ENCODE assay signal across 10 cellular contexts in genomic region chr12:68786929-68787328, GRCh38. TPM values are rescaled to one million over a fixed set of nuclear protein-coding genes. Genes with fewer than 3 reads are reported as not detected.
A peak's percentile ranks its signal among the peaks of the same experiment; 100 is the strongest.
DNase-seq lines count a peak whose midpoint lies in the region; ATAC-seq and TF ChIP-seq lines count a peak whose summit lies in the region.
"Had no signal": no experiment of that assay in that cellular context is flagged by ENCODE, and none has a peak within 500 bp of the region (broad histone marks: within the 10 kb centered on the region; RNA-seq: fewer than 3 reads in every experiment).

No MANE protein-coding gene starts in this region.

- H3K27ac Mint-ChIP-seq in dendritic cell treated with granulocyte-macrophage colony-stimulating factor and Interleukin-4, amounts not matched to agents 40 ng/mL and 50 ng/mL, for 4 days: peak overlapping the region; percentile 96
- H3K27ac Mint-ChIP-seq in activated naive CD4-positive, alpha-beta T cell treated with anti-CD3 and anti-CD28 coated beads for 36 hours: no peak overlapping the region

- TF ChIP-seq CTCF in GM12872 (IDR thresholded peaks at IDR 0.05; ENCODE audit: insufficient read depth, low read depth, low read length) (0 out of 3 replicates have a peak, but pooled peaks have one; percentile 5), gastrocnemius medialis (IDR thresholded peaks at IDR 0.05 in 4 of 5, conservative IDR thresholded peaks at IDR 0.05 in 1 of 5) (no peak)

- in situ Hi-C loops in gastrocnemius medialis (cut with MboI; ENCODE audit: low sequenced_read_pairs in 4 of 4): no loop called here

- peaks cover 50% of the 10 kb centered on the region for H3K4me1 Mint-ChIP-seq in dendritic cell treated with granulocyte-macrophage colony-stimulating factor and Interleukin-4, amounts not matched to agents 40 ng/mL and 50 ng/mL, for 4 days (ENCODE audit: low read depth)
- no peaks in the 10 kb centered on the region for H3K4me1 Mint-ChIP-seq in activated naive CD4-positive, alpha-beta T cell treated with anti-CD3 and anti-CD28 coated beads for 36 hours (ENCODE audit: low read depth)

- H3K27ac ChIP-seq in gastrocnemius medialis: peak overlapping the region; percentile 16 to 37 (median 28)

- no peak for TF ChIP-seq POLR2A in gastrocnemius medialis (IDR thresholded peaks at IDR 0.05)

- H3K9me3 ChIP-seq in gastrocnemius medialis: no peaks in the 10 kb centered on the region

- H3K4me3 ChIP-seq in gastrocnemius medialis: no peak overlapping the region

- ATAC-seq in gastrocnemius medialis: no peak
- ATAC-seq in HG03045 (IDR thresholded peaks at IDR 0.05; ENCODE audit: unreplicated experiment): no peak

- no peaks in the 10 kb centered on the region for H3K9me3 Mint-ChIP-seq in dendritic cell treated with granulocyte-macrophage colony-stimulating factor and Interleukin-4, amounts not matched to agents 40 ng/mL and 50 ng/mL, for 4 days
- H3K9me3 Mint-ChIP-seq in activated naive CD4-positive, alpha-beta T cell treated with anti-CD3 and anti-CD28 coated beads for 36 hours: no peaks in the 10 kb centered on the region

- no peaks in the 10 kb centered on the region for H3K27me3 Mint-ChIP-seq in dendritic cell treated with granulocyte-macrophage colony-stimulating factor and Interleukin-4, amounts not matched to agents 40 ng/mL and 50 ng/mL, for 4 days
- H3K27me3 Mint-ChIP-seq in activated naive CD4-positive, alpha-beta T cell treated with anti-CD3 and anti-CD28 coated beads for 36 hours (ENCODE audit: low read depth): no peaks in the 10 kb centered on the region

- no peaks in the 10 kb centered on the region for H3K36me3 ChIP-seq in gastrocnemius medialis

- CTCF ChIA-PET in activated naive CD4-positive, alpha-beta T cell treated with anti-CD3 and anti-CD28 coated beads for 36 hours (lab: Charles Lee): no interaction called here

- DNase-seq in NCI-H69 (lab: John Stamatoyannopoulos, UW) (peak; percentile 6), gastrocnemius medialis (no peak), T-helper 9 cell (no peak)
- DNase-seq in stimulated activated CD4-positive, alpha-beta T cell treated with anti-CD3 and anti-CD28 coated beads, Interleukin-12 subunit alpha, Interleukin-12 subunit beta, amount 100 ng/mL, for 4 hours: no peak
- DNase-seq in activated naive CD4-positive, alpha-beta T cell treated with anti-CD3 and anti-CD28 coated beads for 36 hours: no peak
- DNase-seq: activated CD4-positive, alpha-beta T cell treated with anti-CD3 and anti-CD28 coated beads, Interleukin-2, amount 50 U/mL, for 1 hour; NCI-H2107 had no signal

- intact Hi-C loops in dendritic cell treated with granulocyte-macrophage colony-stimulating factor and Interleukin-4, amounts not matched to agents 40 ng/mL and 50 ng/mL, for 4 days (cut with micrococcal nuclease): loop anchor here (1.0 to 2.0 kb wide), 2 partner anchors 21 to 40 kb away; partner anchors contain the start of genes MDM2 and SLC35E3
- intact Hi-C loops in gastrocnemius medialis (cut with DNase I; ENCODE audit: low total_unique reads): no loop called here
- intact Hi-C loops in activated naive CD4-positive, alpha-beta T cell treated with anti-CD3 and anti-CD28 coated beads for 36 hours (cut with micrococcal nuclease): no loop called here

- peaks cover 3 to 4% of the 10 kb centered on the region in 2 donors for H3K4me1 ChIP-seq in gastrocnemius medialis

- no peak overlapping the region for H3K4me3 Mint-ChIP-seq in dendritic cell treated with granulocyte-macrophage colony-stimulating factor and Interleukin-4, amounts not matched to agents 40 ng/mL and 50 ng/mL, for 4 days
- no peak overlapping the region for H3K4me3 Mint-ChIP-seq in activated naive CD4-positive, alpha-beta T cell treated with anti-CD3 and anti-CD28 coated beads for 36 hours

- H3K27me3 ChIP-seq in gastrocnemius medialis: no peaks in the 10 kb centered on the region

- no peaks in the 10 kb centered on the region for H3K36me3 Mint-ChIP-seq in dendritic cell treated with granulocyte-macrophage colony-stimulating factor and Interleukin-4, amounts not matched to agents 40 ng/mL and 50 ng/mL, for 4 days (ENCODE audit: low read depth)
- no peaks in the 10 kb centered on the region for H3K36me3 Mint-ChIP-seq in activated naive CD4-positive, alpha-beta T cell treated with anti-CD3 and anti-CD28 coated beads for 36 hours (ENCODE audit: low read depth)

RNA-seq across cellular contexts. Expression of gene MDM2, which starts 21.0 kb away (rescaled TPM):
- 10 to 100 TPM; 61.6 to 92.2 (median 70.0) TPM for total RNA-seq in gastrocnemius medialis
- 100 to 1,000 TPM; 165 to 166 TPM for total RNA-seq in activated naive CD4-positive, alpha-beta T cell treated with anti-CD3 and anti-CD28 coated beads for 36 hours

RNA-seq across cellular contexts. Expression of gene SLC35E3, which starts 41.0 kb away (rescaled TPM):
- total RNA-seq in gastrocnemius medialis: 1 to 10 TPM in 3 of 4 donors, under 1 TPM in 1; 0.92 to 2.7 (median 1.6) TPM
- 1 to 10 TPM; 2.8 to 3.1 TPM for total RNA-seq in activated naive CD4-positive, alpha-beta T cell treated with anti-CD3 and anti-CD28 coated beads for 36 hours
